In the genomic region with DNA sequence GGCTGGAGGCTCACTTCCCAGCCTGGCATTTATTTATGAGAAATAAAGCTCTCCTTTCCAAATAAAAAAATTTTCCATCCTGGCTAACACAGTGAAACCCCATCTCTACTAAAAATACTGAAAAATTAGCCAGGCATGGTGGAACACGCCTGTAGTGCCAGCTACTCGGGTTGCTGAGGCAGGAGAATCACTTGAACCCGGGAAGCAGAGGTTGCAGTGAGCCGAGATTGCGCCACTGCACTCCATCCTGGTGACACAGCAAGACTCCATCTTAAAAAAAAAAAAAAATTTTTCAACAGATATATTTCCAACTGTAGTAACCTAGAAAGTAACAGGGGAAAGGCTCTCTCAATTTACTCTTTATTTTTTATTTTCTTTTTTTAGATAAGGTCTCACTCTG, we compare ENCODE assay signal across 14 cellular contexts. TPM values are rescaled to one million over a fixed set of nuclear protein-coding genes. Genes with fewer than 3 reads are reported as not detected.
A peak's percentile ranks its signal among the peaks of the same experiment; 100 is the strongest.
DNase-seq lines count a peak whose midpoint lies in the region; ATAC-seq and TF ChIP-seq lines count a peak whose summit lies in the region.
"Had no signal": no experiment of that assay in that cellular context is flagged by ENCODE, and none has a peak within 500 bp of the region (broad histone marks: within the 10 kb centered on the region; RNA-seq: fewer than 3 reads in every experiment).

No MANE protein-coding gene starts in this region.

- 0 out of 2 replicates have a peak overlapping the region, but pooled peaks have one; percentile 94 for H3K27ac Mint-ChIP-seq in GM23338

- H3K79me2 ChIP-seq in GM23338 (replicated peaks; ENCODE audit: insufficient read depth): peaks cover 12% of the 10 kb centered on the region

- peak overlapping the region; percentile 39 for H3K27ac ChIP-seq in GM23338 (ENCODE audit: low read depth)
- H3K27ac ChIP-seq in Peyer's patch: peak overlapping the region in 3 of 4 donors; percentile 38 to 74 (median 59)
- H3K27ac ChIP-seq in neutrophil: peak overlapping the region; percentile 88
- H3K27ac ChIP-seq: SJCRH30 had no signal

- H4K20me1 ChIP-seq in GM23338 (replicated peaks; ENCODE audit: insufficient read depth): no peaks in the 10 kb centered on the region

- H3K27me3 ChIP-seq in GM23338 (ENCODE audit: insufficient read depth) (no peaks in the 10 kb centered on the region), Peyer's patch (no peaks in the 10 kb centered on the region), neutrophil (no peaks in the 10 kb centered on the region)
- H3K27me3 ChIP-seq: SJCRH30 had no signal

- TF ChIP-seq CTCF in GM23338 (conservative IDR thresholded peaks at IDR 0.05; ENCODE audit: low read depth in 2 of 2): no peak
- TF ChIP-seq CTCF in Peyer's patch (IDR thresholded peaks at IDR 0.05): no peak
- TF ChIP-seq CTCF in epithelial cell of esophagus (IDR thresholded peaks at IDR 0.05; ENCODE audit: insufficient read depth, low read depth, low read length, missing control alignments): no peak
- TF ChIP-seq CTCF in neutrophil (IDR thresholded peaks at IDR 0.05): no peak

- no peaks in the 10 kb centered on the region for H3K9me3 Mint-ChIP-seq in GM23338

- no peak for ATAC-seq in GM23338
- ATAC-seq in GM19035 (IDR thresholded peaks at IDR 0.05; ENCODE audit: unreplicated experiment): no peak
- ATAC-seq in GM18505 (IDR thresholded peaks at IDR 0.05; ENCODE audit: unreplicated experiment): no peak
- ATAC-seq: activated CD4-positive, CD25-positive, alpha-beta regulatory T cell treated with anti-CD3 and anti-CD28 coated beads, Interleukin-2, amount 50 U/mL, for 24 hours had no signal

- H3K36me3 ChIP-seq in GM23338 (ENCODE audit: insufficient read depth) (peaks cover 28% of the 10 kb centered on the region), Peyer's patch (peaks cover 0 to 41% (median 0%) of the 10 kb centered on the region in 3 donors), neutrophil (peaks cover 10% of the 10 kb centered on the region)

- H3K4me1 Mint-ChIP-seq in GM23338: peaks cover 34% of the 10 kb centered on the region

- peaks cover 74% of the 10 kb centered on the region for H3K36me3 Mint-ChIP-seq in GM23338 (ENCODE audit: low read depth)

- H3K9me2 ChIP-seq in GM23338 (ENCODE audit: insufficient read depth): no peaks in the 10 kb centered on the region

- H3F3A ChIP-seq in GM23338 (replicated peaks; ENCODE audit: low read depth): peaks cover 9% of the 10 kb centered on the region

- no peak overlapping the region for H3K4me2 ChIP-seq in GM23338

- no peak overlapping the region for H2AFZ ChIP-seq in GM23338

- H3K4me1 ChIP-seq in GM23338 (ENCODE audit: insufficient read depth) (peaks cover 18% of the 10 kb centered on the region), Peyer's patch (peaks cover 4 to 40% (median 17%) of the 10 kb centered on the region in 4 donors), neutrophil (ENCODE audit: control insufficient read depth in 1 of 2, insufficient read depth in 1 of 2, low read depth in 1 of 2, low read length in 1 of 2) (peaks cover 73 to 74% of the 10 kb centered on the region in 2 experiments)

- H3K4me3 Mint-ChIP-seq in GM23338: no peak overlapping the region

- peaks cover 16% of the 10 kb centered on the region for H3K27me3 Mint-ChIP-seq in GM23338 (ENCODE audit: insufficient read depth, low read depth, poor library complexity)

- DNase-seq in GM23338 (ENCODE audit: low spot score) (no peak), Peyer's patch (peak in 2 of 3 donors; percentile 1 to 44), epithelial cell of esophagus (ENCODE audit: low read depth) (peak; percentile 29), cerebellar cortex (ENCODE audit: low spot score) (no peak)
- DNase-seq: AML-193, NCI-H1417, NCI-H748 treated with DMSO at 0.1 percent for 48 hours, OCI-M1, SJCRH30, T-helper 9 cell had no signal

- H3K4me3 ChIP-seq in GM23338: no peak overlapping the region
- H3K4me3 ChIP-seq in Peyer's patch: no peak overlapping the region
- no peak overlapping the region for H3K4me3 ChIP-seq in epithelial cell of esophagus (ENCODE audit: low read length)
- H3K4me3 ChIP-seq in neutrophil (ENCODE audit: low read depth in 1 of 2, low read length in 1 of 2): no peak overlapping the region
- H3K4me3 ChIP-seq: SJCRH30 had no signal

- no peak for TF ChIP-seq POLR2A in Peyer's patch (IDR thresholded peaks at IDR 0.05)
- no peak for TF ChIP-seq POLR2A in GM18505 (IDR thresholded peaks at IDR 0.05; ENCODE audit: borderline replicate concordance, extremely low read depth, insufficient read depth, insufficient read length)

- H3K9me3 ChIP-seq in Peyer's patch (no peaks in the 10 kb centered on the region), neutrophil (no peaks in the 10 kb centered on the region)
- H3K9me3 ChIP-seq: SJCRH30 had no signal

TF ChIP-seq in GM23338, 12 proteins besides CTCF, POLR2A, EP300 and RAD21:
- TF ChIP-seq NANOG (IDR thresholded peaks at IDR 0.05; ENCODE audit: borderline replicate concordance): no peak
TF ChIP-seq in GM23338: peak in this region for 0.

RNA-seq across cellular contexts. Expression of a gene that starts 6.1 kb away (rescaled TPM):
- 212 and 254 TPM in 2 replicates for total RNA-seq in GM23338 (2014; rRNA removed; shearing (Covaris generic))
- polyA plus RNA-seq in GM23338 (2016; fragmentation: Nextera tagmentation; extraction: Ambion mirVana): 393 and 400 TPM in 2 replicates
- 100 to 1,000 TPM; 129 to 152 (median 134) TPM for total RNA-seq in Peyer's patch

Comparison
In these comparisons a context has a peak if more than half of its experiments do, and no peak if none do; other contexts are left out.
1. DNase-seq: peak in Peyer's patch (2 of 3) and epithelial cell of esophagus (single experiment); none in GM23338 (single experiment) and cerebellar cortex (single experiment).
2. Peak in every context shown above with its lines, with median percentiles within 50 percentile points of each other: H3K27ac ChIP-seq.